Comparison of ENCODE assay signal across 12 cellular contexts in the genomic region with DNA sequence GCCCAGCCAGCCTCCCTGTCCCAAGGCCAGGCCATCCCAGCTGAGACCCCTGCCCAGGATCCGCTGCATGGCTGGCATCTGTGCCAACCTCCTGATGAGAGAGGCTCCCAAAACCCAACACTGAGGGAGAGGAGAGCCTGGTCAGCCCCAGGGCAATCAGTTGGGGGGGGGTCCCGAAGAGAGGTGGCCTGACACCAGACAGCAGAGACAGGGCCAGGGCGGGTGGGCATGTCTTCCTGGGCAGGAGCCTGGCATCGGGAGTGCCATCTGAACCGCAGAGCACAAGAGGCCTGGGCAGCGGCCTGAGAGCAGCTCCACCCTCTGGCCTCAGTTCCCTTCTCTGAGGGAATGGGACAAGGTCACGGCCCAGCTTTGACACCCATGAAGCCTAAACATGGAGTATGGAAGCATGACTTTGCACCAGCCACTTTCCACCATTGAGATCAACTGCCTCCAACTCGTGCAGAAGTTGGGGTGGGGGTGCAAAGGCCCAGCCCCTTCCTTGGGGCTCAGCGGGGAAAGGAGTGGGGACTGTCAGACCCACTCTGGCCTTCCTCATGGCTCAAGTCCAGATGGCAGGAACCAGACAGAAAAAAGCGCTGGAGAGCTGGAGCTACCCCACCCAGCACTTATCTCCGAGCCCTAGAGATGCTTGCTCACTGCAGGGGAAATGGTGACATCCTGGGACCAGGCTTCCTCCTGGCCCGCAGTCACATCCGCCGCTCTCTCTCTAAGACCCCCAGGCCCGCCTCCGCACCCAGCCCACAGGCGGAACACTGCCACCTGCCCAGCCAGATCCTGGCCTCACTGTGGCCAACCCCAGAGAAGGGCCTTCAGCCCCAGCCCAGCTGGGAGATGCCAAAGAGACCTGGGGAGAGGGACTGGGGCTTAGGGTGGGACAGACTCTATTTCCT. TPM values are rescaled to one million over a fixed set of nuclear protein-coding genes. Genes with fewer than 3 reads are reported as not detected.
A peak's percentile ranks its signal among the peaks of the same experiment; 100 is the strongest.
DNase-seq lines count a peak whose midpoint lies in the region; ATAC-seq, FAIRE-seq and TF ChIP-seq lines count a peak whose summit lies in the region.
"Had no signal": no experiment of that assay in that cellular context is flagged by ENCODE, and none has a peak within 500 bp of the region (broad histone marks: within the 10 kb centered on the region; RNA-seq: fewer than 3 reads in every experiment).

No MANE protein-coding gene starts in this region.

- H3K36me3 ChIP-seq in OCI-LY3 (replicated peaks; ENCODE audit: low read depth, low read length) (no peaks in the 10 kb centered on the region), heart left ventricle (peaks cover 0 to 10% (median 0%) of the 10 kb centered on the region in 9 donors), subcutaneous abdominal adipose tissue (ENCODE audit: control insufficient read depth in 5 of 5, insufficient read depth in 5 of 5, low read length in 5 of 5) (peaks cover 0 to 2% (median 0%) of the 10 kb centered on the region in 5 donors)

- H3K9ac ChIP-seq in OCI-LY3 (ENCODE audit: low read length) (peak overlapping the region; percentile 68; the same call in 1 of the 2 replicates), subcutaneous abdominal adipose tissue (ENCODE audit: low read length in 5 of 5) (peak overlapping the region in 2 of 5 donors; percentile 69 to 70)

- H3K9me3 ChIP-seq in OCI-LY3 (ENCODE audit: insufficient read depth, low read length) (no peaks in the 10 kb centered on the region), heart left ventricle (no peaks in the 10 kb centered on the region), subcutaneous abdominal adipose tissue (ENCODE audit: control insufficient read depth in 5 of 5, low read length in 5 of 5) (no peaks in the 10 kb centered on the region)
- H3K9me3 ChIP-seq: A549 had no signal

- no peak for TF ChIP-seq POLR2A in heart left ventricle (IDR thresholded peaks at IDR 0.05)

- intact Hi-C loops in activated CD4-positive, alpha-beta T cell treated with anti-CD3 and anti-CD28 coated beads for 36 hours (cut with DNase I, micrococcal nuclease) = no loop called here
- intact Hi-C loops in heart left ventricle (cut with DNase I) = no loop called here

- H3K27me3 ChIP-seq in OCI-LY3 (ENCODE audit: low read depth, low read length) = no peaks in the 10 kb centered on the region
- H3K27me3 ChIP-seq in heart left ventricle = no peaks in the 10 kb centered on the region
- peaks cover 0 to 6% (median 0%) of the 10 kb centered on the region in 5 donors for H3K27me3 ChIP-seq in subcutaneous abdominal adipose tissue (ENCODE audit: control insufficient read depth in 5 of 5, insufficient read depth in 4 of 5, low read length in 5 of 5)

- POLR2A ChIA-PET in activated CD4-positive, alpha-beta T cell treated with anti-CD3 and anti-CD28 coated beads for 36 hours (lab: Charles Lee) = no interaction called here

- FAIRE-seq in RCC 7860 (lab: Jason Lieb, UNC) = no peak
- FAIRE-seq: A549 had no signal

- no peaks in the 10 kb centered on the region for H3K27me3 Mint-ChIP-seq in activated CD4-positive, alpha-beta T cell treated with anti-CD3 and anti-CD28 coated beads for 36 hours

- H3K4me2 ChIP-seq in OCI-LY3 (ENCODE audit: low read length) = peak overlapping the region; percentile 81
- H3K4me2 ChIP-seq: A549 had no signal

- H3K79me2 ChIP-seq in OCI-LY3 (ENCODE audit: low read length) = no peaks in the 10 kb centered on the region

- H4K20me1 ChIP-seq in OCI-LY3 (ENCODE audit: insufficient read depth, low read length) = no peaks in the 10 kb centered on the region

- 75 to 89% (median 80%) methylated on average over 16 to 17 of the region's 17 CpGs for WGBS in heart left ventricle, 4 donors

- peaks cover 3% of the 10 kb centered on the region for H3K36me3 Mint-ChIP-seq in activated CD4-positive, alpha-beta T cell treated with anti-CD3 and anti-CD28 coated beads for 36 hours (ENCODE audit: low read depth)

- no peak for ATAC-seq in activated CD4-positive, alpha-beta T cell treated with anti-CD3 and anti-CD28 coated beads for 36 hours
- peak in 3 of 4 donors; percentile 35 to 41 (median 35) for ATAC-seq in heart left ventricle

- H3K4me3 Mint-ChIP-seq in activated CD4-positive, alpha-beta T cell treated with anti-CD3 and anti-CD28 coated beads for 36 hours = no peak overlapping the region

- peaks cover 33% of the 10 kb centered on the region for H3K4me1 ChIP-seq in OCI-LY3 (ENCODE audit: low read length)
- peaks cover 0 to 88% (median 25%) of the 10 kb centered on the region in 12 donors for H3K4me1 ChIP-seq in heart left ventricle
- H3K4me1 ChIP-seq in subcutaneous abdominal adipose tissue (ENCODE audit: control insufficient read depth in 5 of 5, insufficient read depth in 5 of 5, low read length in 5 of 5) = peaks cover 2 to 60% (median 44%) of the 10 kb centered on the region in 5 donors

- peaks cover 27% of the 10 kb centered on the region for H3K4me1 Mint-ChIP-seq in activated CD4-positive, alpha-beta T cell treated with anti-CD3 and anti-CD28 coated beads for 36 hours

- CTCF ChIA-PET in activated CD4-positive, alpha-beta T cell treated with anti-CD3 and anti-CD28 coated beads for 36 hours (lab: Charles Lee) = interaction anchor here (0.8 to 1.5 kb wide), 6 partner anchors 8 to 475 kb away, joined by 3 to 6 read pairs (median 5); a partner anchor contains a TSS

- H2AFZ ChIP-seq in OCI-LY3 (ENCODE audit: low read depth, low read length) = no peak overlapping the region

- H3K27ac Mint-ChIP-seq in activated CD4-positive, alpha-beta T cell treated with anti-CD3 and anti-CD28 coated beads for 36 hours = peak overlapping the region; percentile 78

- TF ChIP-seq CTCF in OCI-LY3 (IDR thresholded peaks at IDR 0.05; ENCODE audit: low read depth, low read length) (no peak), heart left ventricle (IDR thresholded peaks at IDR 0.05) (no peak)

- H3K4me3 ChIP-seq in OCI-LY3 (ENCODE audit: low read length) = peak overlapping the region; percentile 57; the same call in 1 of the 2 replicates
- H3K4me3 ChIP-seq in heart left ventricle = peak overlapping the region in 1 of 12 donors; percentile 47
- H3K4me3 ChIP-seq in subcutaneous abdominal adipose tissue (ENCODE audit: low read depth in 1 of 5, low read length in 5 of 5) = no peak overlapping the region
- H3K4me3 ChIP-seq: A549 had no signal

- no peaks in the 10 kb centered on the region for H3K9me3 Mint-ChIP-seq in activated CD4-positive, alpha-beta T cell treated with anti-CD3 and anti-CD28 coated beads for 36 hours (ENCODE audit: low read depth)

- H3K27ac ChIP-seq in OCI-LY3 (ENCODE audit: low read length) = peak overlapping the region; percentile 62
- H3K27ac ChIP-seq in heart left ventricle = peak overlapping the region; percentile 62 to 98 (median 78)
- H3K27ac ChIP-seq in subcutaneous abdominal adipose tissue (ENCODE audit: low read depth, low read length) = peak overlapping the region; percentile 57

- DNase-seq in activated CD4-positive, alpha-beta T cell treated with anti-CD3 and anti-CD28 coated beads for 36 hours = no peak
- DNase-seq in activated CD4-positive, alpha-beta T cell treated with anti-CD3 and anti-CD28 coated beads, Interleukin-2, amount 50 U/mL, for 4 hours = no peak
- DNase-seq in heart left ventricle (peak in 1 of 5 donors; percentile 53), DMS53 (lab: John Stamatoyannopoulos, UW) (no peak), MV-4-11 (lab: John Stamatoyannopoulos, UW) (no peak), RCC 7860 (ENCODE audit: low spot score) (no peak)
- DNase-seq: NCI-H2081; stimulated activated CD4-positive, alpha-beta T cell treated with anti-CD3 and anti-CD28 coated beads, Interleukin-12 subunit alpha, Interleukin-12 subunit beta, amount 100 ng/mL, for 4 hours had no signal

RNA-seq across cellular contexts. Expression of a gene that starts 9.7 kb away (rescaled TPM):
- total RNA-seq in activated CD4-positive, alpha-beta T cell treated with anti-CD3 and anti-CD28 coated beads for 36 hours = 10 to 100 TPM; 23.9 to 28.4 TPM
- 10 to 100 TPM in 7 of 9 donors, 1 to 10 TPM in 2; 6.3 to 49.4 (median 14.1) TPM for total RNA-seq in heart left ventricle
- 10 to 100 TPM; 11.7 to 18.3 TPM for polyA plus RNA-seq in heart left ventricle

RNA-seq across cellular contexts. Expression of a gene that starts 24.1 kb away (rescaled TPM):
- total RNA-seq in activated CD4-positive, alpha-beta T cell treated with anti-CD3 and anti-CD28 coated beads for 36 hours = under 1 TPM in 1 of 2 experiments, not detected in 1; 0.16 TPM
- not detected for total RNA-seq in heart left ventricle
- under 1 TPM in 1 of 2 donors, not detected in 1; 0.19 TPM for polyA plus RNA-seq in heart left ventricle
- total RNA-seq: glomerular endothelial cell had no signal

RNA-seq across cellular contexts. Expression of a gene that starts 38.6 kb away (rescaled TPM):
- total RNA-seq in activated CD4-positive, alpha-beta T cell treated with anti-CD3 and anti-CD28 coated beads for 36 hours = 10 to 100 TPM; 28.1 to 30.7 TPM
- total RNA-seq in heart left ventricle = 10 to 100 TPM; 23.0 to 36.1 (median 31.8) TPM
- polyA plus RNA-seq in heart left ventricle = 10 to 100 TPM; 16.0 to 19.3 TPM

RNA-seq across cellular contexts. Expression of a gene that starts 46.0 kb away (rescaled TPM):
- total RNA-seq in activated CD4-positive, alpha-beta T cell treated with anti-CD3 and anti-CD28 coated beads for 36 hours = not detected
- 10 to 100 TPM; 11.8 to 37.9 (median 21.9) TPM for total RNA-seq in heart left ventricle
- polyA plus RNA-seq in heart left ventricle = 10 to 100 TPM; 16.7 to 25.9 TPM

RNA-seq across cellular contexts. Expression of a gene that starts 48.3 kb away (rescaled TPM):
- not detected for total RNA-seq in activated CD4-positive, alpha-beta T cell treated with anti-CD3 and anti-CD28 coated beads for 36 hours
- total RNA-seq in heart left ventricle = 1 to 10 TPM; 1.1 to 4.9 (median 2.7) TPM
- 1 to 10 TPM; 1.2 to 7.6 TPM for polyA plus RNA-seq in heart left ventricle
- polyA plus RNA-seq: A549 had no signal
